In genomic region chr1:22420456-22421053, GRCh38 we compare ENCODE assay signal across 8 cellular contexts. TPM values are rescaled to one million over a fixed set of nuclear protein-coding genes. Genes with fewer than 3 reads are reported as not detected.
A peak's percentile ranks its signal among the peaks of the same experiment; 100 is the strongest.
DNase-seq lines count a peak whose midpoint lies in the region; ATAC-seq and TF ChIP-seq lines count a peak whose summit lies in the region.

No MANE protein-coding gene starts in this region.

- WGBS in gastroesophageal sphincter (ENCODE audit: low coverage in 1 of 2), 2 donors = 45 to 60% methylated on average over 6 to 13 of the region's 15 CpGs

- TF ChIP-seq CTCF in LNCaP clone FGC (IDR thresholded peaks at IDR 0.05; ENCODE audit: control insufficient read depth, extremely low read depth, insufficient read depth) (peak; percentile 79), Panc1 (IDR thresholded peaks at IDR 0.05) (peak; percentile 88), gastroesophageal sphincter (IDR thresholded peaks at IDR 0.05) (peak in 3 of 4 experiments; percentile 63 to 77 (median 66)), osteoblast (IDR thresholded peaks at IDR 0.05; ENCODE audit: extremely low read depth, low read depth, low read length) (peak; percentile 83), upper lobe of right lung (IDR thresholded peaks at IDR 0.05) (peak; percentile 77)

- H3K36me3 ChIP-seq in Panc1 (ENCODE audit: control insufficient read depth, insufficient read depth, low read length) (no peaks in the 10 kb centered on the region), gastroesophageal sphincter (no peaks in the 10 kb centered on the region), osteoblast (ENCODE audit: insufficient read depth, low read length) (no peaks in the 10 kb centered on the region), upper lobe of right lung (no peaks in the 10 kb centered on the region)

- H4K20me1 ChIP-seq in osteoblast (ENCODE audit: insufficient read depth, low read length) = peaks cover 3% of the 10 kb centered on the region

- in situ Hi-C loops in Panc1 (cut with HindIII; ENCODE audit: low pct_unique_long_range_greater_than_20kb, low sequenced_read_pairs) = no loop called here

- H3K4me1 ChIP-seq in Panc1 (ENCODE audit: control insufficient read depth, insufficient read depth, low read length) (peaks cover 4% of the 10 kb centered on the region; the same call in 1 of the 2 replicates), gastroesophageal sphincter (peaks cover 0 to 17% (median 0%) of the 10 kb centered on the region in 3 donors), osteoblast (ENCODE audit: insufficient read depth, low read length) (peaks cover 9% of the 10 kb centered on the region), upper lobe of right lung (no peaks in the 10 kb centered on the region)

- H2AFZ ChIP-seq in osteoblast (ENCODE audit: low read length) = no peak overlapping the region

- intact Hi-C loops in Panc1 (cut with micrococcal nuclease; ENCODE audit: unreplicated experiment) (loop anchor here (1.0 kb wide), 1 partner anchor 222 kb away; no protein-coding TSS in a partner anchor), upper lobe of right lung (cut with DNase I) (loop anchor here (2.0 kb wide), 1 partner anchor 220 kb away; no protein-coding TSS in a partner anchor)

- H3K27ac ChIP-seq in Panc1 (ENCODE audit: low read length) (no peak overlapping the region), gastroesophageal sphincter (no peak overlapping the region), osteoblast (ENCODE audit: low read depth, low read length) (no peak overlapping the region), upper lobe of right lung (no peak overlapping the region)

- CTCF ChIA-PET in Panc1 (lab: Charles Lee) = interaction anchor here (1.0 kb wide), 1 partner anchor 214 kb away, joined by 3 read pairs; no protein-coding TSS in a partner anchor

- peak; percentile 98 for ATAC-seq in Panc1
- peak; percentile 80 for ATAC-seq in gastroesophageal sphincter
- ATAC-seq in upper lobe of right lung = peak; percentile 95
- no peak for ATAC-seq in HG03025 (IDR thresholded peaks at IDR 0.05; ENCODE audit: low FRiP score, unreplicated experiment)

- BruUV-seq in Panc1 (replicated peaks; lab: Mats Ljungman, UMichigan) = no TSS peak

- no peak for TF ChIP-seq EP300 in gastroesophageal sphincter (IDR thresholded peaks at IDR 0.05)

- DNase-seq in DMS53 (lab: John Stamatoyannopoulos, UW) = peak; percentile 93
- DNase-seq in LNCaP clone FGC (ENCODE audit: low read depth) = peak; percentile 30
- no peak for DNase-seq in Panc1 (ENCODE audit: low read depth, low spot score)
- DNase-seq in activated T-helper 9 cell treated with anti-CD3 and anti-CD28 coated beads, Interleukin-2, amount 50 U/mL, for 16 hours (ENCODE audit: low read depth) = peak; percentile 9
- DNase-seq in osteoblast (ENCODE audit: insufficient read length, low spot score, missing footprints) = peak; percentile 97
- DNase-seq in upper lobe of right lung = peak; percentile 91

- no peaks in the 10 kb centered on the region; the same call in 1 of the 2 replicates for H3K27me3 ChIP-seq in Panc1 (ENCODE audit: control insufficient read depth, insufficient read depth, low read length)
- peaks cover 41% of the 10 kb centered on the region for H3K27me3 ChIP-seq in gastroesophageal sphincter
- peaks cover 28% of the 10 kb centered on the region for H3K27me3 ChIP-seq in osteoblast (ENCODE audit: insufficient read depth, low read length)
- H3K27me3 ChIP-seq in upper lobe of right lung = peaks cover 5% of the 10 kb centered on the region

- TF ChIP-seq POLR2A in gastroesophageal sphincter (IDR thresholded peaks at IDR 0.05) = no peak

- H3K79me2 ChIP-seq in osteoblast (ENCODE audit: insufficient read depth, low read length) = no peaks in the 10 kb centered on the region

- no peak overlapping the region for H3K4me2 ChIP-seq in osteoblast (ENCODE audit: insufficient read depth, low read length)

- H3K9me3 ChIP-seq in Panc1 (ENCODE audit: control insufficient read depth, insufficient read depth, low read depth, low read length) (no peaks in the 10 kb centered on the region), gastroesophageal sphincter (no peaks in the 10 kb centered on the region), osteoblast (ENCODE audit: low read depth, low read length) (no peaks in the 10 kb centered on the region), upper lobe of right lung (no peaks in the 10 kb centered on the region)

- no peak overlapping the region for H3K4me3 ChIP-seq in LNCaP clone FGC (ENCODE audit: low read depth, low read length)
- no peak overlapping the region for H3K4me3 ChIP-seq in Panc1 (ENCODE audit: low read depth in 2 of 2, low read length in 2 of 2)
- H3K4me3 ChIP-seq in gastroesophageal sphincter = no peak overlapping the region
- H3K4me3 ChIP-seq in osteoblast (ENCODE audit: insufficient read depth, low read length) = no peak overlapping the region
- H3K4me3 ChIP-seq in upper lobe of right lung = no peak overlapping the region

- POLR2A ChIA-PET in Panc1 (lab: Charles Lee) = no interaction called here

RNA-seq across cellular contexts. Expression of gene ZBTB40, which starts 31.1 kb away (rescaled TPM):
- 24.3 TPM for total RNA-seq in Panc1 (2021; ENCODE audit: unreplicated experiment)
- polyA plus RNA-seq in Panc1 (2012; ENCODE audit: insufficient read length) = 12.8 TPM
- 10 to 100 TPM; 13.8 to 28.2 (median 18.4) TPM for total RNA-seq in gastroesophageal sphincter
- total RNA-seq in osteoblast = 13.8 and 16.3 TPM in 2 replicates
- total RNA-seq in upper lobe of right lung = 24.9 TPM
